ENCODE assay signal across 18 cellular contexts in genomic region chr7:151833691-151834090, GRCh38.
"Had no signal": no experiment of that assay in that cellular context is flagged by ENCODE, and none has a peak within 500 bp of the region (broad histone marks: within the 10 kb centered on the region; RNA-seq: fewer than 3 reads in every experiment).

No MANE protein-coding gene starts in this region.

- H3K36me3 Mint-ChIP-seq: brain; naive B cell; stimulated activated effector memory CD8-positive, alpha-beta T cell treated with anti-CD3 and anti-CD28 coated beads, Interleukin-12 subunit alpha, Interleukin-12 subunit beta, amount 100 ng/mL, for 72 hours had no signal

- H3K27ac Mint-ChIP-seq: activated CD4-positive, alpha-beta T cell treated with anti-CD3 and anti-CD28 coated beads, Interleukin-2, amount 10 ng/mL, durations not matched to agents 24 days and 14 days; activated naive CD8-positive, alpha-beta T cell treated with anti-CD3 and anti-CD28 coated beads for 36 hours; activated T-cell treated with anti-CD3 and anti-CD28 coated beads, Interleukin-2, amount 50 U/mL, for 72 hours; brain had no signal

- DNase-seq: activated CD4-positive, alpha-beta T cell treated with anti-CD3 and anti-CD28 coated beads, Interleukin-2, amount 10 ng/mL, durations not matched to agents 24 days and 14 days; activated CD4-positive, CD25-positive, alpha-beta regulatory T cell; activated CD8-positive, alpha-beta memory T cell treated with anti-CD3 and anti-CD28 coated beads, Interleukin-2, amount 50 U/mL, for 48 hours; activated gamma-delta T cell treated with Interleukin-2 at 50 U/mL for 16 hours; activated naive CD8-positive, alpha-beta T cell treated with anti-CD3 and anti-CD28 coated beads for 36 hours; activated T-cell treated with anti-CD3 and anti-CD28 coated beads, Interleukin-2, amount 50 U/mL, for 72 hours; effector memory CD4-positive, alpha-beta T cell; heart right ventricle; left colon; mammary epithelial cell; naive B cell; stimulated activated CD4-positive, alpha-beta T cell treated with anti-CD3 and anti-CD28 coated beads, Interleukin-12 subunit alpha, Interleukin-12 subunit beta, amount 100 ng/mL, for 4 hours had no signal

- H3K27ac ChIP-seq: epithelial cell of prostate, heart right ventricle, pancreas, thoracic aorta had no signal

- ATAC-seq: activated T-cell treated with anti-CD3 and anti-CD28 coated beads, Interleukin-2, amount 50 U/mL, for 72 hours; heart right ventricle; left colon; pancreas; stimulated activated effector memory CD8-positive, alpha-beta T cell treated with anti-CD3 and anti-CD28 coated beads, Interleukin-12 subunit alpha, Interleukin-12 subunit beta, amount 100 ng/mL, for 72 hours had no signal

- H3K4me3 Mint-ChIP-seq: activated CD4-positive, alpha-beta T cell treated with anti-CD3 and anti-CD28 coated beads, Interleukin-2, amount 10 ng/mL, durations not matched to agents 24 days and 14 days; activated naive CD8-positive, alpha-beta T cell treated with anti-CD3 and anti-CD28 coated beads for 36 hours; activated T-cell treated with anti-CD3 and anti-CD28 coated beads, Interleukin-2, amount 50 U/mL, for 72 hours; brain; naive B cell; stimulated activated effector memory CD8-positive, alpha-beta T cell treated with anti-CD3 and anti-CD28 coated beads, Interleukin-12 subunit alpha, Interleukin-12 subunit beta, amount 100 ng/mL, for 72 hours had no signal

- H3K4me1 ChIP-seq: pancreas had no signal

- H3K27me3 Mint-ChIP-seq: activated CD4-positive, alpha-beta T cell treated with anti-CD3 and anti-CD28 coated beads, Interleukin-2, amount 10 ng/mL, durations not matched to agents 24 days and 14 days; activated naive CD8-positive, alpha-beta T cell treated with anti-CD3 and anti-CD28 coated beads for 36 hours; naive B cell had no signal

- FAIRE-seq: frontal cortex, pancreas had no signal

- H3K9me3 ChIP-seq: heart right ventricle, pancreas, thoracic aorta had no signal

- H3K4me3 ChIP-seq: heart right ventricle, pancreas, thoracic aorta had no signal

- H3K36me3 ChIP-seq: heart right ventricle, pancreas, thoracic aorta had no signal

- H3K27me3 ChIP-seq: heart right ventricle, pancreas had no signal

- H3K9me3 Mint-ChIP-seq: activated CD4-positive, alpha-beta T cell treated with anti-CD3 and anti-CD28 coated beads, Interleukin-2, amount 10 ng/mL, durations not matched to agents 24 days and 14 days; activated naive CD8-positive, alpha-beta T cell treated with anti-CD3 and anti-CD28 coated beads for 36 hours; activated T-cell treated with anti-CD3 and anti-CD28 coated beads, Interleukin-2, amount 50 U/mL, for 72 hours; brain; naive B cell; stimulated activated effector memory CD8-positive, alpha-beta T cell treated with anti-CD3 and anti-CD28 coated beads, Interleukin-12 subunit alpha, Interleukin-12 subunit beta, amount 100 ng/mL, for 72 hours had no signal
